22 cellular contexts compared by ENCODE assay signal in genomic region chr12:64858882-64859281, GRCh38. TPM values are rescaled to one million over a fixed set of nuclear protein-coding genes. Genes with fewer than 3 reads are reported as not detected.
DNase-seq lines count a peak whose midpoint lies in the region; ATAC-seq, FAIRE-seq and TF ChIP-seq lines count a peak whose summit lies in the region.
"Had no signal": no experiment of that assay in that cellular context is flagged by ENCODE, and none has a peak within 500 bp of the region (broad histone marks: within the 10 kb centered on the region; RNA-seq: fewer than 3 reads in every experiment).

No MANE protein-coding gene starts in this region.

- H3K27me3 ChIP-seq in H1 (replicated peaks in 1 of 4; ENCODE audit: control insufficient read depth in 3 of 4, extremely low read depth in 1 of 4, insufficient read depth in 3 of 4, low read length in 3 of 4) (no peaks in the 10 kb centered on the region), mesenchymal stem cell (ENCODE audit: control insufficient read depth in 1 of 2, insufficient read depth in 1 of 2, low read length in 2 of 2) (peaks cover 38 to 52% of the 10 kb centered on the region in 2 experiments), uterus (no peaks in the 10 kb centered on the region), osteoblast (ENCODE audit: insufficient read depth, low read length) (peaks cover 34% of the 10 kb centered on the region)
- H3K27me3 ChIP-seq: BLaER1 had no signal

- H3K14ac ChIP-seq in H1 (ENCODE audit: insufficient read length) (no peak overlapping the region), mesenchymal stem cell (ENCODE audit: low read length in 2 of 2) (no peak overlapping the region)

- FAIRE-seq in H1 (lab: Jason Lieb, UNC): no peak
- FAIRE-seq: A204.1, G401.6, GM12891 had no signal

- H4K20me1 ChIP-seq in H1 (replicated peaks in 1 of 2; ENCODE audit: control insufficient read depth in 1 of 2, insufficient read depth in 2 of 2, low read length in 2 of 2): no peaks in the 10 kb centered on the region
- H4K20me1 ChIP-seq in osteoblast (ENCODE audit: insufficient read depth, low read length): no peaks in the 10 kb centered on the region
- H4K20me1 ChIP-seq: BLaER1 had no signal

- H3K9me3 ChIP-seq in H1 (ENCODE audit: insufficient read depth in 2 of 2, low read depth in 1 of 2, low read length in 1 of 2) (no peaks in the 10 kb centered on the region), mesenchymal stem cell (ENCODE audit: control insufficient read depth, low read length) (no peaks in the 10 kb centered on the region), uterus (no peaks in the 10 kb centered on the region), osteoblast (ENCODE audit: low read depth, low read length) (no peaks in the 10 kb centered on the region)
- H3K9me3 ChIP-seq: BE2C had no signal

- H2BK15ac ChIP-seq in H1 (ENCODE audit: low read length): no peak overlapping the region
- no peak overlapping the region for H2BK15ac ChIP-seq in mesenchymal stem cell (ENCODE audit: low read depth, poor library complexity, severe bottlenecking)

- H3K36me3 ChIP-seq in H1 (ENCODE audit: control insufficient read depth in 2 of 4, insufficient read depth in 4 of 4, low read length in 3 of 4) (no peaks in the 10 kb centered on the region), mesenchymal stem cell (ENCODE audit: control insufficient read depth in 1 of 2, insufficient read depth in 2 of 2, low read depth in 1 of 2, low read length in 2 of 2) (no peaks in the 10 kb centered on the region), uterus (no peaks in the 10 kb centered on the region), osteoblast (ENCODE audit: insufficient read depth, low read length) (no peaks in the 10 kb centered on the region)
- H3K36me3 ChIP-seq: BE2C, BLaER1 had no signal

- TF ChIP-seq POLR2A in H1 (IDR thresholded peaks at IDR 0.05; ENCODE audit: control extremely low read depth in 1 of 2, low read depth in 2 of 2, low read length in 2 of 2) (no peak), uterus (IDR thresholded peaks at IDR 0.05) (no peak)

- POLR2A ChIA-PET in H1 (lab: Charles Lee; ENCODE audit: partially characterized antibody): no interaction called here

- 93 to 100% methylated on average over 1 to 3 of the region's 3 CpGs for WGBS in H1 (ENCODE audit: extremely low coverage in 1 of 2, insufficient coverage in 1 of 2, insufficient read length in 1 of 2, insufficient replicate concordance in 2 of 2, low coverage in 1 of 2, low lambda C conversion rate in 2 of 2, missing lambda C conversion rate in 1 of 2), 2 experiments
- 95% methylated on average over 3 of the region's 3 CpGs for WGBS in mesenchymal stem cell

- H3K4ac ChIP-seq in H1 (replicated peaks; ENCODE audit: insufficient read length, low read depth, low read length) (no peak overlapping the region), mesenchymal stem cell (ENCODE audit: low read depth in 1 of 2, low read length in 2 of 2) (no peak overlapping the region)

- intact Hi-C loops in uterus (cut with DNase I; ENCODE audit: low total_unique reads): no loop called here

- H2AFZ ChIP-seq in H1 (ENCODE audit: low read length): no peak overlapping the region
- no peak overlapping the region for H2AFZ ChIP-seq in mesenchymal stem cell (ENCODE audit: low read depth, low read length)
- H2AFZ ChIP-seq in osteoblast (ENCODE audit: low read length): no peak overlapping the region

- peak overlapping the region; percentile 24; the same call in 1 of the 2 replicates for H2AK5ac ChIP-seq in H1 (ENCODE audit: low read depth, low read length)
- H2AK5ac ChIP-seq in mesenchymal stem cell (ENCODE audit: low read length, severe bottlenecking): no peak overlapping the region

- H3K4me3 ChIP-seq in H1 (ENCODE audit: extremely low read depth in 1 of 4, insufficient read depth in 2 of 4, low read depth in 3 of 4, low read length in 4 of 4) (no peak overlapping the region), mesenchymal stem cell (ENCODE audit: insufficient read depth in 1 of 2, low read depth in 1 of 2, low read length in 2 of 2) (no peak overlapping the region), uterus (no peak overlapping the region), osteoblast (ENCODE audit: insufficient read depth, low read length) (no peak overlapping the region)
- H3K4me3 ChIP-seq: BLaER1 had no signal

- H3K56ac ChIP-seq in H1 (replicated peaks; ENCODE audit: insufficient read length, low read depth, low read length): no peak overlapping the region

- no peak for TF ChIP-seq EP300 in H1 (IDR thresholded peaks at IDR 0.05; ENCODE audit: borderline replicate concordance in 1 of 2, low read depth in 2 of 2, low read length in 2 of 2)

- H4K8ac ChIP-seq in H1 (ENCODE audit: extremely low read depth, insufficient read depth, low read length) (no peak overlapping the region), mesenchymal stem cell (ENCODE audit: low read length) (peak overlapping the region; percentile 39)

- DNase-seq in H1 (ENCODE audit: low read depth in 1 of 2, low spot score in 2 of 2): no peak
- no peak for DNase-seq in mesenchymal stem cell
- no peak for DNase-seq in uterus
- DNase-seq in osteoblast (ENCODE audit: insufficient read length, low spot score, missing footprints): no peak
- DNase-seq: 8988T; ACHN; BE2C; C1 segment of cervical spinal cord; CD4-positive, alpha-beta memory T cell; CD4-positive, CD25-positive, alpha-beta regulatory T cell; CD8-positive, alpha-beta memory T cell; COR-L47; DMS 273 treated with DMSO at 0.1 percent for 48 hours; DMS79; DND-41; EL; GF-D8 had no signal

- no peak overlapping the region for H3K27ac ChIP-seq in H1 (ENCODE audit: low read depth, low read length)
- H3K27ac ChIP-seq in mesenchymal stem cell (ENCODE audit: low read length, poor library complexity, severe bottlenecking): no peak overlapping the region
- no peak overlapping the region for H3K27ac ChIP-seq in uterus
- H3K27ac ChIP-seq in osteoblast (ENCODE audit: low read depth, low read length): no peak overlapping the region
- H3K27ac ChIP-seq: BLaER1 had no signal

- H3K23ac ChIP-seq in H1 (ENCODE audit: insufficient read length) (no peak overlapping the region), mesenchymal stem cell (ENCODE audit: low read length in 2 of 2) (no peak overlapping the region)

- no peak overlapping the region for H4K5ac ChIP-seq in H1 (ENCODE audit: insufficient read length, low read depth, low read length)

- no peak overlapping the region for H2BK12ac ChIP-seq in H1 (ENCODE audit: low read depth, low read length)
- no peak overlapping the region for H2BK12ac ChIP-seq in mesenchymal stem cell (ENCODE audit: low read length in 2 of 2)

- CTCF ChIA-PET in H1 (lab: Charles Lee; ENCODE audit: partially characterized antibody): interaction anchor here (0.6 kb wide), 1 partner anchor 11 kb away, joined by 3 read pairs; no protein-coding TSS in a partner anchor

- H3K9ac ChIP-seq in H1 (replicated peaks in 1 of 4; ENCODE audit: extremely low read depth in 1 of 4, low read depth in 3 of 4, low read length in 3 of 4) (no peak overlapping the region), mesenchymal stem cell (ENCODE audit: low read length) (no peak overlapping the region)
- H3K9ac ChIP-seq: BLaER1 had no signal

- H3K79me2 ChIP-seq in H1 (ENCODE audit: control insufficient read depth in 1 of 2, insufficient read depth in 2 of 2, low read length in 2 of 2) (no peaks in the 10 kb centered on the region), osteoblast (ENCODE audit: insufficient read depth, low read length) (no peaks in the 10 kb centered on the region)

- no peak overlapping the region for H2BK5ac ChIP-seq in H1 (ENCODE audit: low read depth, low read length)
- no peak overlapping the region for H2BK5ac ChIP-seq in mesenchymal stem cell (ENCODE audit: low read depth, low read length, poor library complexity, severe bottlenecking)

- H3K18ac ChIP-seq in H1 (ENCODE audit: extremely low read depth, low read length) (no peak overlapping the region), mesenchymal stem cell (ENCODE audit: low read depth in 1 of 2, low read length in 2 of 2) (no peak overlapping the region)

- H2BK120ac ChIP-seq in H1 (replicated peaks; ENCODE audit: low read depth, low read length): no peak overlapping the region
- no peak overlapping the region for H2BK120ac ChIP-seq in mesenchymal stem cell (ENCODE audit: low read depth, low read length)

- ATAC-seq in GM19395 (IDR thresholded peaks at IDR 0.05; ENCODE audit: unreplicated experiment): no peak

- H3K23me2 ChIP-seq in H1 (ENCODE audit: low read depth, low read length): no peaks in the 10 kb centered on the region

- TF ChIP-seq CTCF in H1 (IDR thresholded peaks at IDR 0.05; ENCODE audit: control extremely low read depth in 1 of 3, insufficient read depth in 1 of 3, low read depth in 1 of 3, low read length in 3 of 3): no peak
- TF ChIP-seq CTCF in uterus (IDR thresholded peaks at IDR 0.05): no peak
- TF ChIP-seq CTCF in osteoblast (IDR thresholded peaks at IDR 0.05; ENCODE audit: extremely low read depth, low read depth, low read length): no peak

- no peak overlapping the region for H3K4me2 ChIP-seq in H1 (ENCODE audit: insufficient read depth in 1 of 2, low read depth in 2 of 2, low read length in 2 of 2)
- H3K4me2 ChIP-seq in mesenchymal stem cell (ENCODE audit: low read length, poor library complexity, severe bottlenecking): no peak overlapping the region
- no peak overlapping the region for H3K4me2 ChIP-seq in osteoblast (ENCODE audit: insufficient read depth, low read length)
- H3K4me2 ChIP-seq: BLaER1 had no signal

- no peak overlapping the region for H2BK20ac ChIP-seq in H1 (ENCODE audit: low read length)

- H3K4me1 ChIP-seq in H1 (replicated peaks in 1 of 4; ENCODE audit: control insufficient read depth in 3 of 4, insufficient read depth in 4 of 4, low read length in 3 of 4) (no peaks in the 10 kb centered on the region), mesenchymal stem cell (ENCODE audit: control insufficient read depth, insufficient read depth, low read depth, low read length) (no peaks in the 10 kb centered on the region), uterus (no peaks in the 10 kb centered on the region), osteoblast (ENCODE audit: insufficient read depth, low read length) (no peaks in the 10 kb centered on the region)
- H3K4me1 ChIP-seq: BE2C, BLaER1 had no signal

- TF ChIP-seq RAD21 in H1 (IDR thresholded peaks at IDR 0.05 in 1 of 2, conservative IDR thresholded peaks at IDR 0.05 in 1 of 2; ENCODE audit: low read depth in 2 of 2, low read length in 2 of 2): no peak

- H3K79me1 ChIP-seq in H1 (ENCODE audit: low read depth, low read length) (no peaks in the 10 kb centered on the region), mesenchymal stem cell (replicated peaks; ENCODE audit: low read length, poor library complexity, severe bottlenecking) (no peaks in the 10 kb centered on the region)

- H4K91ac ChIP-seq in H1 (replicated peaks; ENCODE audit: insufficient read length, low read length) (no peak overlapping the region), mesenchymal stem cell (ENCODE audit: low read length) (no peak overlapping the region)

RNA-seq across cellular contexts. Expression of gene TBC1D30, which starts 34.4 kb away (rescaled TPM):
- 5.5 and 5.7 TPM in 2 replicates for total RNA-seq in H1 (2021; fragmentation: NEBNext Ultra II Directional; extraction: Animal tissue kit (Norgen Biotek cat#: 25700))
- polyA plus RNA-seq in H1 (2011; rRNA removed): 2.8 TPM in 2 replicates
- polyA plus RNA-seq in H1 (2011; cell fraction: cytosol; rRNA removed): 3.0 TPM
- 3.4 TPM for polyA plus RNA-seq in H1 (2011; cell fraction: nucleus; rRNA removed)
- polyA plus RNA-seq in H1 (2012, experiment 1 of 2): 2.4 to 3.1 TPM (median 2.7 TPM) in 4 replicates
- 0.26 TPM for polyA plus RNA-seq in H1 (2012, experiment 2 of 2)
- polyA plus RNA-seq in H1 (2013, experiment 1 of 2): 1.9 TPM
- 1.8 TPM for polyA plus RNA-seq in H1 (2013, experiment 2 of 2)
- 6.2 and 6.6 TPM in 2 replicates for polyA minus RNA-seq in H1 (2011; rRNA and poly(A)+ RNA removed)
- 3.6 TPM for polyA minus RNA-seq in H1 (2011; cell fraction: cytosol; rRNA and poly(A)+ RNA removed)
- polyA minus RNA-seq in H1 (2011; cell fraction: nucleus; rRNA and poly(A)+ RNA removed): 5.9 TPM
- 0.11 TPM for polyA plus RNA-seq in mesenchymal stem cell (2013, experiment 1 of 2)
- 0.05 TPM for polyA plus RNA-seq in mesenchymal stem cell (2013, experiment 2 of 2)
- total RNA-seq in uterus (10 to 100 TPM in 2 of 4 donors, 1 to 10 TPM in 2; 3.2 to 14.8 (median 9.5) TPM), osteoblast (0.29 and 0.72 TPM in 2 replicates)
- polyA plus RNA-seq: CD4-positive, alpha-beta memory T cell; CD8-positive, alpha-beta memory T cell had no signal
